In the genomic region with DNA sequence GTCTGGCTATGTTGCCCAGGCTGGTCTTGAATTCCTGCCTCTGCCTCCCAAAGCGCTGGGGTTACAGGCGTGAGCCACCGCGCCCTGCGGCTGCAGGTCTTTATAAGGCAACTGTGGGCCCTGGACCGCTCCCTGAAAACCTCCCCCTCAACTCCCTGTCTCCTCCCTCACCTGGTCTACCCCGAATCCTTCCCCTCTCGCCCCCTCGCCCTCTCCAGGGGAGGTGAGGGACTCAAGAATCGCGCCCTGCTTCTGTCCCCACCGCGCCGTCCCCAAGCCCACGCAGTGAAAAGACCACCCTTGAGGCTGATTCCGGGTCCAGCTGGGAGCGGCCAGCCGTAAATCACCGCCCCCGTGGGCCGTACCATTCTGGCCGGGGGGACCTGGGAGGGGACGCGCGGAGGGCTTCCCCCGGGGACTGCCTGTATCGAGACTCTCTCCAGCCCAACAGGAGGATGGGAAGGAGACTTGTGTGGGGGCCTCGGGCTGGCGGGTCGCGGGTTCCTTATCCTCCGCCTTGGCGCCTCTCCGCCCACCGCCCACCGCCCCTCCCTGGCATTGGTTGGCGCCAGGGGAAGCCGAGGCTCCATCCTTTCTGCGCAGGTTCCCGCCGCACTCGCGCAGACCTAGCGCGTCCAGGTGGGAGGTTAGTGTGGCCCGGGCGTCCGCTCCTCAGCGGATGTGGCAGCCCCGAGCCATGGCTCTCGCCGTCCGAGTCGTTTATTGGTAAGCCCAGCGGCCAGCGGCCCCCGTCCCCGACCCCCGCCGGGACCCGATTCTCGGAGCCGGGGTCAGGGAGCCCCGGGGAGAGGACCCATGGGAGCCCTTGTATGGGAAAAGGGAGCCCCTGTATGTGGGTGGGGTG, we compare ENCODE assay signal across 1 cellular context.
TF ChIP-seq lines count a peak whose summit lies in the region.

A gene (plus strand): TSS at position 615 of the 865 bp plus-strand sequence. CDS start 83 bp downstream, at position 698.

TF ChIP-seq in K562, 482 proteins besides CTCF, POLR2A, EP300 and RAD21 (continued from another document):
- TF ChIP-seq, protein P1, sequence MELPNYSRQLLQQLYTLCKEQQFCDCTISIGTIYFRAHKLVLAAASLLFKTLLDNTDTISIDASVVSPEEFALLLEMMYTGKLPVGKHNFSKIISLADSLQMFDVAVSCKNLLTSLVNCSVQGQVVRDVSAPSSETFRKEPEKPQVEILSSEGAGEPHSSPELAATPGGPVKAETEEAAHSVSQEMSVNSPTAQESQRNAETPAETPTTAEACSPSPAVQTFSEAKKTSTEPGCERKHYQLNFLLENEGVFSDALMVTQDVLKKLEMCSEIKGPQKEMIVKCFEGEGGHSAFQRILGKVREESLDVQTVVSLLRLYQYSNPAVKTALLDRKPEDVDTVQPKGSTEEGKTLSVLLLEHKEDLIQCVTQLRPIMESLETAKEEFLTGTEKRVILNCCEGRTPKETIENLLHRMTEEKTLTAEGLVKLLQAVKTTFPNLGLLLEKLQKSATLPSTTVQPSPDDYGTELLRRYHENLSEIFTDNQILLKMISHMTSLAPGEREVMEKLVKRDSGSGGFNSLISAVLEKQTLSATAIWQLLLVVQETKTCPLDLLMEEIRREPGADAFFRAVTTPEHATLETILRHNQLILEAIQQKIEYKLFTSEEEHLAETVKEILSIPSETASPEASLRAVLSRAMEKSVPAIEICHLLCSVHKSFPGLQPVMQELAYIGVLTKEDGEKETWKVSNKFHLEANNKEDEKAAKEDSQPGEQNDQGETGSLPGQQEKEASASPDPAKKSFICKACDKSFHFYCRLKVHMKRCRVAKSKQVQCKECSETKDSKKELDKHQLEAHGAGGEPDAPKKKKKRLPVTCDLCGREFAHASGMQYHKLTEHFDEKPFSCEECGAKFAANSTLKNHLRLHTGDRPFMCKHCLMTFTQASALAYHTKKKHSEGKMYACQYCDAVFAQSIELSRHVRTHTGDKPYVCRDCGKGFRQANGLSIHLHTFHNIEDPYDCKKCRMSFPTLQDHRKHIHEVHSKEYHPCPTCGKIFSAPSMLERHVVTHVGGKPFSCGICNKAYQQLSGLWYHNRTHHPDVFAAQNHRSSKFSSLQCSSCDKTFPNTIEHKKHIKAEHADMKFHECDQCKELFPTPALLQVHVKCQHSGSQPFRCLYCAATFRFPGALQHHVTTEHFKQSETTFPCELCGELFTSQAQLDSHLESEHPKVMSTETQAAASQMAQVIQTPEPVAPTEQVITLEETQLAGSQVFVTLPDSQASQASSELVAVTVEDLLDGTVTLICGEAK (IDR thresholded peaks at IDR 0.05): peak; percentile 53; the same call in 1 of the 2 replicates
- TF ChIP-seq, protein P1 (CRISPR knock-in tag; IDR thresholded peaks at IDR 0.05): no peak
- peak; percentile 38; the same call in 1 of the 2 replicates for TF ChIP-seq TRIM28 (IDR thresholded peaks at IDR 0.05)
- 0 out of 2 replicates have a peak, but pooled peaks have one; percentile 50 for TF ChIP-seq GTF2A2 (tag; IDR thresholded peaks at IDR 0.05)
- no peak for TF ChIP-seq ZNF644 (tag; IDR thresholded peaks at IDR 0.05; ENCODE audit: low read depth)
- TF ChIP-seq ZBTB17 (CRISPR knock-in tag; IDR thresholded peaks at IDR 0.05): peak; percentile 64; the same call in 1 of the 2 replicates
